19 cellular contexts compared by ENCODE assay signal in the genomic region with DNA sequence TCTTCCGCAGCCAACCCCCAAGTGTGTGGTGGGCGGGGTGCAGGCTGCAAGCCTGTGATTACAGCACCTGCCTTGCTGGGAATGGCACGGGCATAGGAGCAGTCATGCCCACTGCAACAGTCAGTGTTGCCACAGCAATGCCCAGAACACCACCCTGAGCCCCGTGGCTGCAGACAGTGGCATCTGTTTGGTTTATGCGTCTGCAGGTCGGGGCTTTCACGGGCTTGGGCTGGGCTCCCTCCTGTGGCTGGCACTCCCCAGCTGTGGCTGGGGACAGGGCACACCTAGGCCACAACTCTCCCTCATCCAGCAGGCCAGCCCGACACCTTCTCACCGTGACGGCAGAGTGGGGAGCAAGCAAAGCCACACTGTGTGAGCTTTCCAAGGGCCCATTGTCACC.
DNase-seq lines count a peak whose midpoint lies in the region; ATAC-seq, FAIRE-seq and TF ChIP-seq lines count a peak whose summit lies in the region.
"Had no signal": no experiment of that assay in that cellular context is flagged by ENCODE, and none has a peak within 500 bp of the region (broad histone marks: within the 10 kb centered on the region; RNA-seq: fewer than 3 reads in every experiment).

No MANE protein-coding gene starts in this region.

- TF ChIP-seq RAD21 in GM12878 (IDR thresholded peaks at IDR 0.05; ENCODE audit: insufficient read depth, low read depth, low read length) = 0 out of 2 replicates have a peak, but pooled peaks have one; percentile 12

- H3K36me3 ChIP-seq in GM12878 (ENCODE audit: control insufficient read depth in 2 of 2, insufficient read depth in 2 of 2, low read length in 1 of 2) = no peaks in the 10 kb centered on the region
- H3K36me3 ChIP-seq in parathyroid adenoma (ENCODE audit: control insufficient read depth, insufficient read depth, low read length) = no peaks in the 10 kb centered on the region

- H3K4me1 ChIP-seq in GM12878 (ENCODE audit: control insufficient read depth, insufficient read depth, low read length) (no peaks in the 10 kb centered on the region), parathyroid adenoma (peaks cover 35% of the 10 kb centered on the region)

- in situ Hi-C loops in GM12878 (cut with MboI) = no loop called here

- no peak overlapping the region for H3K4me3 ChIP-seq in GM12878
- H3K4me3 ChIP-seq in parathyroid adenoma (ENCODE audit: low read depth, low read length) = no peak overlapping the region

- peak in 1 of 3 experiments; percentile 36; a peak in 2 of 6 replicates for TF ChIP-seq CTCF in GM12878 (IDR thresholded peaks at IDR 0.05 in 2 of 3, conservative IDR thresholded peaks at IDR 0.05 in 1 of 3; ENCODE audit: control insufficient read depth in 2 of 3, extremely low read depth in 1 of 3, insufficient read depth in 1 of 3, low read depth in 3 of 3, low read length in 3 of 3)
- peak; percentile 28 for TF ChIP-seq CTCF in parathyroid adenoma (IDR thresholded peaks at IDR 0.05)

- no peak overlapping the region for H3K27ac Mint-ChIP-seq in activated CD4-positive, alpha-beta T cell treated with anti-CD3 and anti-CD28 coated beads for 36 hours
- H3K27ac Mint-ChIP-seq: CD4-positive, CD25-positive, alpha-beta regulatory T cell had no signal

- peak; percentile 47 for DNase-seq in NCI-H69 (lab: John Stamatoyannopoulos, UW)
- no peak for DNase-seq in GM12878 (ENCODE audit: low read depth, low spot score)
- no peak for DNase-seq in left lobe of liver (ENCODE audit: low spot score)
- DNase-seq in activated CD4-positive, alpha-beta T cell treated with anti-CD3 and anti-CD28 coated beads for 36 hours = no peak
- no peak for DNase-seq in SIG-M5 (lab: John Stamatoyannopoulos, UW)
- no peak for DNase-seq in NCI-H1105 treated with DMSO at 0.1 percent for 48 hours (lab: John Stamatoyannopoulos, UW)
- DNase-seq: CD4-positive, CD25-positive, alpha-beta regulatory T cell; DMS153; IMR-90; NCI-H1092 treated with DMSO at 0.1 percent for 48 hours; NCI-H146; NCI-H2029 treated with DMSO at 0.1 percent for 48 hours; NCI-H226; NCI-H510A treated with DMSO at 0.1 percent for 48 hours had no signal

- no peak for TF ChIP-seq EP300 in GM12878 (IDR thresholded peaks at IDR 0.05; ENCODE audit: borderline replicate concordance in 1 of 2, control insufficient read depth in 1 of 2, low read depth in 2 of 2, low read length in 2 of 2)

- RAD21 ChIA-PET in GM12878 (lab: Charles Lee; ENCODE audit: unreplicated experiment) = interaction anchor here (1.2 kb wide), 1 partner anchor 90 kb away, joined by 4 read pairs; no protein-coding TSS in a partner anchor

- H2AFZ ChIP-seq in GM12878 (ENCODE audit: control insufficient read depth, low read depth, low read length) = no peak overlapping the region
- no peak overlapping the region for H2AFZ ChIP-seq in parathyroid adenoma

- no peaks in the 10 kb centered on the region for H3K9me3 Mint-ChIP-seq in activated CD4-positive, alpha-beta T cell treated with anti-CD3 and anti-CD28 coated beads for 36 hours (ENCODE audit: low read depth)
- H3K9me3 Mint-ChIP-seq: CD4-positive, CD25-positive, alpha-beta regulatory T cell had no signal

- H3K9ac ChIP-seq in GM12878 (ENCODE audit: control insufficient read depth, insufficient read depth, low read length) (no peak overlapping the region), parathyroid adenoma (no peak overlapping the region)
- H3K9ac ChIP-seq: KMS-11 had no signal

- H3K27me3 Mint-ChIP-seq in activated CD4-positive, alpha-beta T cell treated with anti-CD3 and anti-CD28 coated beads for 36 hours = no peaks in the 10 kb centered on the region

- H3K9me3 ChIP-seq in GM12878 (replicated peaks; ENCODE audit: control insufficient read depth, insufficient read depth, low read length) (no peaks in the 10 kb centered on the region), parathyroid adenoma (ENCODE audit: control insufficient read depth, low read length) (no peaks in the 10 kb centered on the region)

- ATAC-seq in GM12878 = peak; percentile 63
- peak; percentile 17 for ATAC-seq in left lobe of liver
- ATAC-seq in activated CD4-positive, alpha-beta T cell treated with anti-CD3 and anti-CD28 coated beads for 36 hours = no peak
- ATAC-seq: HCT116, Right ventricle myocardium inferior had no signal

- intact Hi-C loops in GM12878 (cut with micrococcal nuclease; ENCODE audit: unreplicated experiment) = no loop called here
- intact Hi-C loops in activated CD4-positive, alpha-beta T cell treated with anti-CD3 and anti-CD28 coated beads for 36 hours (cut with DNase I, micrococcal nuclease) = no loop called here

- WGBS in GM12878 (ENCODE audit: insufficient coverage, insufficient replicate concordance, low lambda C conversion rate, missing lambda C conversion rate) = 42% methylated on average over 10 of the region's 10 CpGs

- H3K27me3 ChIP-seq in GM12878 (replicated peaks in 1 of 2; ENCODE audit: control insufficient read depth in 2 of 2, insufficient read depth in 2 of 2, low read length in 1 of 2) (peaks cover 0 to 1% of the 10 kb centered on the region in 2 experiments; a peak in 2 of 4 replicates), parathyroid adenoma (ENCODE audit: control insufficient read depth, insufficient read depth, low read length) (no peaks in the 10 kb centered on the region)

- H3K79me2 ChIP-seq in GM12878 (ENCODE audit: control insufficient read depth, insufficient read depth, low read length) = no peaks in the 10 kb centered on the region
- H3K79me2 ChIP-seq in parathyroid adenoma = no peaks in the 10 kb centered on the region

- H3K27ac ChIP-seq in GM12878 (ENCODE audit: control insufficient read depth, insufficient read depth) (no peak overlapping the region), parathyroid adenoma (no peak overlapping the region)
- H3K27ac ChIP-seq: KMS-11 had no signal

- TF ChIP-seq POLR2A in GM12878 (IDR thresholded peaks at IDR 0.05; ENCODE audit: low read depth, low read length) = no peak

- no peak for FAIRE-seq in GM12878 (lab: Jason Lieb, UNC)
- FAIRE-seq: H1 had no signal

- BruUV-seq in GM12878 (replicated peaks; lab: Mats Ljungman, UMichigan) = no TSS peak

- H3K4me1 Mint-ChIP-seq in activated CD4-positive, alpha-beta T cell treated with anti-CD3 and anti-CD28 coated beads for 36 hours = no peaks in the 10 kb centered on the region
- H3K4me1 Mint-ChIP-seq: CD4-positive, CD25-positive, alpha-beta regulatory T cell had no signal

- H4K20me1 ChIP-seq in GM12878 (ENCODE audit: control insufficient read depth, insufficient read depth) = no peaks in the 10 kb centered on the region

- H3K4me3 Mint-ChIP-seq in activated CD4-positive, alpha-beta T cell treated with anti-CD3 and anti-CD28 coated beads for 36 hours = no peak overlapping the region
- H3K4me3 Mint-ChIP-seq: CD4-positive, CD25-positive, alpha-beta regulatory T cell had no signal

- H3K4me2 ChIP-seq in GM12878 (ENCODE audit: control insufficient read depth, insufficient read depth) = no peak overlapping the region
- H3K4me2 ChIP-seq in parathyroid adenoma (ENCODE audit: low read length) = no peak overlapping the region
- H3K4me2 ChIP-seq: KMS-11 had no signal

- SMC1A ChIA-PET in GM12878 (lab: Charles Lee; ENCODE audit: uncharacterized antibody, unreplicated experiment) = interaction anchor here (1.0 kb wide), 1 partner anchor 23 kb away, joined by 4 read pairs; no protein-coding TSS in a partner anchor

- no peaks in the 10 kb centered on the region for H3K36me3 Mint-ChIP-seq in activated CD4-positive, alpha-beta T cell treated with anti-CD3 and anti-CD28 coated beads for 36 hours (ENCODE audit: low read depth)
- H3K36me3 Mint-ChIP-seq: CD4-positive, CD25-positive, alpha-beta regulatory T cell had no signal

- CTCF ChIA-PET in GM12878 (lab: Yijun Ruan, JAX) = interaction anchor here (1.2 to 2.2 kb wide), 4 partner anchors 51 to 89 kb away, joined by 3 to 5 read pairs (median 4); no protein-coding TSS in a partner anchor
- CTCF ChIA-PET in activated CD4-positive, alpha-beta T cell treated with anti-CD3 and anti-CD28 coated beads for 36 hours (lab: Charles Lee) = no interaction called here

- POLR2A ChIA-PET in GM12878 (lab: Charles Lee) = no interaction called here
- POLR2A ChIA-PET in activated CD4-positive, alpha-beta T cell treated with anti-CD3 and anti-CD28 coated beads for 36 hours (lab: Charles Lee) = no interaction called here

TF ChIP-seq in GM12878, 131 proteins besides CTCF, POLR2A, EP300 and RAD21:
- peak; percentile 24; the same call in 1 of the 2 replicates for TF ChIP-seq SMC3 (IDR thresholded peaks at IDR 0.05; ENCODE audit: borderline replicate concordance, low read length)
- TF ChIP-seq ZNF622 (IDR thresholded peaks at IDR 0.05) = no peak
- no peak for TF ChIP-seq RB1 (IDR thresholded peaks at IDR 0.05; ENCODE audit: borderline replicate concordance)
- TF ChIP-seq EZH2 (IDR thresholded peaks at IDR 0.05; ENCODE audit: borderline replicate concordance, control insufficient read depth, low read depth, low read length) = no peak
